In genomic region chr19:55696301-55697068, GRCh38 we compare ENCODE assay signal across 1 cellular context.
TF ChIP-seq lines count a peak whose summit lies in the region.

No MANE protein-coding gene starts in this region.

TF ChIP-seq in H1, 55 proteins besides CTCF, POLR2A, EP300 and RAD21:
- TF ChIP-seq POU5F1 (IDR thresholded peaks at IDR 0.05; ENCODE audit: low read depth, low read length): no peak
- TF ChIP-seq SP2 (IDR thresholded peaks at IDR 0.05; ENCODE audit: low read length): no peak
- no peak for TF ChIP-seq SP1 (IDR thresholded peaks at IDR 0.05; ENCODE audit: low read depth, low read length)
- no peak for TF ChIP-seq TCF12 (IDR thresholded peaks at IDR 0.05; ENCODE audit: low read depth, low read length)
- no peak for TF ChIP-seq YY1 (IDR thresholded peaks at IDR 0.05; ENCODE audit: low read depth, low read length)
- no peak for TF ChIP-seq NANOG (IDR thresholded peaks at IDR 0.05; ENCODE audit: insufficient read depth, low read depth, low read length, poor library complexity, severe bottlenecking)
- TF ChIP-seq SIX5 (IDR thresholded peaks at IDR 0.05; ENCODE audit: low read depth, low read length): no peak
- no peak for TF ChIP-seq USF2 (IDR thresholded peaks at IDR 0.05; ENCODE audit: low read length)
- no peak for TF ChIP-seq TAF7 (optimal IDR thresholded peaks at IDR 0.05; ENCODE audit: borderline replicate concordance, low read depth, low read length)
- TF ChIP-seq POLR2AphosphoS5 (IDR thresholded peaks at IDR 0.05; ENCODE audit: low read depth, low read length): no peak
- no peak for TF ChIP-seq TBP (IDR thresholded peaks at IDR 0.05; ENCODE audit: low read depth, low read length)
- no peak for TF ChIP-seq CEBPB (IDR thresholded peaks at IDR 0.05; ENCODE audit: low read depth, low read length)
